Comparison of ENCODE assay signal across 8 cellular contexts in the genomic region with DNA sequence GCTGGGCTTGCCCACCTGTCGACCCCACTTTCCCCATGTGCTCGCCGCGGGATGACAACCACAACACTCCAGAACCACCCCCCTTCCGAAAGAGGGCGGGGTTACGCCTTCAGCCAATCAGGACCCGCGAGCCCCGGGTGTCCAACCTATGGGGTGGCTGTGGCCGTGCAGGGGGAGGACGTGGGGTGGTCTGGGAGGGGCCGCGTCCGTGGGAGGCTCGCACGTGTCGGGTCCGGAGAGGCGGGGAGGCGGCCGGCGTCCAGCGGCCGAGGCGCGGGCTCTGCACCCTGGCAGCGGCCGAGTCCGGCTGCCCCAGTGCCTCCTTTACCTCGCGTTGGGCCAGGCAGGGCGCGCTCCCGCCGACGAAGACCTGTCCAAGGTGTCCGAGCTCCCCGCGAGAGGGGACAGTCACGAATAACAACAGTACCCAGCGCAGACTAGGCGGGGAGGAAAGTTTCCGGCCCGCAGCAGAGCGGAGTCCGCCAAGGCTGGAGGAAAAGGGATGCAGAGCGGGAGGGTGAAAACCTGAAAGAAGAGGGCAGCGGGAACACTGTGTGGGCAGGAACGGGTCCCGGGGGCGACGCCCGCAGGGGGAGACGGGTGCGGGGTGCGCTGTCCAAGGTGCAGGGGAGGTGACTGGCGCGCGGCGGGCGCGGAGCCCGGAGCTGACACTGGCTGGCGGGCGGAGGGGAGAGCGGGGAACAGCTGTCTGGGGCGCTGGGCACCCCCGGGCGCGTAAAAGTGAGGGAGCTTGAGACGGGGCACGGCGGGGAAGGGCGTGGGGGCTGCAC. TPM values are rescaled to one million over a fixed set of nuclear protein-coding genes. Genes with fewer than 3 reads are reported as not detected.
DNase-seq lines count a peak whose midpoint lies in the region; ATAC-seq and TF ChIP-seq lines count a peak whose summit lies in the region.

No MANE protein-coding gene starts in this region.

- intact Hi-C loops in tibial artery (cut with DNase I; ENCODE audit: low total_unique reads): no loop called here

- no peaks in the 10 kb centered on the region for H3K36me3 ChIP-seq in tibial artery

- peak overlapping the region; percentile 69 for H3K4me3 Mint-ChIP-seq in activated CD8-positive, alpha-beta T cell treated with anti-CD3 and anti-CD28 coated beads, Interleukin-2, amount 10 ng/mL, durations not matched to agents 7 days and 5 days

- H3K4me1 ChIP-seq in tibial artery: peaks cover 0 to 28% (median 19%) of the 10 kb centered on the region in 4 donors

- H3K9me3 Mint-ChIP-seq in activated CD8-positive, alpha-beta T cell treated with anti-CD3 and anti-CD28 coated beads, Interleukin-2, amount 10 ng/mL, durations not matched to agents 7 days and 5 days (ENCODE audit: insufficient read depth): no peaks in the 10 kb centered on the region

- H3K27me3 Mint-ChIP-seq in activated CD8-positive, alpha-beta T cell treated with anti-CD3 and anti-CD28 coated beads, Interleukin-2, amount 10 ng/mL, durations not matched to agents 7 days and 5 days (ENCODE audit: low read depth): peaks cover 44% of the 10 kb centered on the region

- H3K9me3 ChIP-seq in tibial artery: no peaks in the 10 kb centered on the region

- CTCF ChIA-PET in activated CD8-positive, alpha-beta T cell treated with anti-CD3 and anti-CD28 coated beads, Interleukin-2, amount 10 ng/mL, durations not matched to agents 7 days and 5 days (lab: Charles Lee): no interaction called here

- H3K27me3 ChIP-seq in tibial artery: no peaks in the 10 kb centered on the region

- TF ChIP-seq CTCF in fibroblast of mammary gland (conservative IDR thresholded peaks at IDR 0.05; ENCODE audit: control insufficient read depth, insufficient read depth, low read depth, low read length) (no peak), tibial artery (IDR thresholded peaks at IDR 0.05) (no peak)

- no peaks in the 10 kb centered on the region for H3K36me3 Mint-ChIP-seq in activated CD8-positive, alpha-beta T cell treated with anti-CD3 and anti-CD28 coated beads, Interleukin-2, amount 10 ng/mL, durations not matched to agents 7 days and 5 days (ENCODE audit: low read depth)

- H3K27ac Mint-ChIP-seq in activated CD8-positive, alpha-beta T cell treated with anti-CD3 and anti-CD28 coated beads, Interleukin-2, amount 10 ng/mL, durations not matched to agents 7 days and 5 days: no peak overlapping the region

- peaks cover 7% of the 10 kb centered on the region for H3K4me1 Mint-ChIP-seq in activated CD8-positive, alpha-beta T cell treated with anti-CD3 and anti-CD28 coated beads, Interleukin-2, amount 10 ng/mL, durations not matched to agents 7 days and 5 days (ENCODE audit: low read depth)

- H3K4me3 ChIP-seq in fibroblast of mammary gland (ENCODE audit: control insufficient read depth, low read depth, low read length) (peak overlapping the region; percentile 64), tibial artery (peak overlapping the region; percentile 60 to 62)

- ATAC-seq in activated CD8-positive, alpha-beta T cell treated with anti-CD3 and anti-CD28 coated beads, Interleukin-2, amount 10 ng/mL, durations not matched to agents 7 days and 5 days: peak; percentile 62

- peak; percentile 34 to 68 for DNase-seq in NCI-H524 (lab: John Stamatoyannopoulos, UW)
- no peak for DNase-seq in NCI-H524 treated with DMSO at 0.1 percent for 48 hours (lab: John Stamatoyannopoulos, UW)
- DNase-seq in NCI-H128 (lab: John Stamatoyannopoulos, UW; ENCODE audit: unreplicated experiment): peak; percentile 18
- DNase-seq in activated CD8-positive, alpha-beta T cell treated with anti-CD3 and anti-CD28 coated beads, Interleukin-2, amount 10 ng/mL, durations not matched to agents 7 days and 5 days: peak; percentile 25
- peak; percentile 78 for DNase-seq in fibroblast of mammary gland (ENCODE audit: low read depth)
- peak; percentile 68 for DNase-seq in mucosa of gallbladder (ENCODE audit: low spot score)
- peak; percentile 66 to 80 for DNase-seq in tibial artery
- no peak for DNase-seq in NCI-H2029 (lab: John Stamatoyannopoulos, UW)

- H3K27ac ChIP-seq in tibial artery: peak overlapping the region in 1 of 2 donors; percentile 12

- POLR2A ChIA-PET in activated CD8-positive, alpha-beta T cell treated with anti-CD3 and anti-CD28 coated beads, Interleukin-2, amount 10 ng/mL, durations not matched to agents 7 days and 5 days (lab: Charles Lee): no interaction called here

RNA-seq across cellular contexts. Expression of a gene that starts 0.9 kb away (rescaled TPM):
- under 1 TPM in 1 of 2 experiments, not detected in 1; 0.08 TPM for total RNA-seq in activated CD8-positive, alpha-beta T cell treated with anti-CD3 and anti-CD28 coated beads, Interleukin-2, amount 10 ng/mL, durations not matched to agents 7 days and 5 days
- 2.0 TPM for total RNA-seq in mucosa of gallbladder

Comparison
In these comparisons a context has a peak if more than half of its experiments do, and no peak if none do; other contexts are left out.
1. DNase-seq: peak in NCI-H524 (2 of 2), NCI-H128 (single experiment), activated CD8-positive, alpha-beta T cell treated with anti-CD3 and anti-CD28 coated beads, Interleukin-2, amount 10 ng/mL, durations not matched to agents 7 days and 5 days (single experiment), fibroblast of mammary gland (single experiment), mucosa of gallbladder (single experiment) and tibial artery (2 of 2); none in NCI-H524 treated with DMSO at 0.1 percent for 48 hours (single experiment) and NCI-H2029 (single experiment).